8 cellular contexts compared by ENCODE assay signal in the genomic region with DNA sequence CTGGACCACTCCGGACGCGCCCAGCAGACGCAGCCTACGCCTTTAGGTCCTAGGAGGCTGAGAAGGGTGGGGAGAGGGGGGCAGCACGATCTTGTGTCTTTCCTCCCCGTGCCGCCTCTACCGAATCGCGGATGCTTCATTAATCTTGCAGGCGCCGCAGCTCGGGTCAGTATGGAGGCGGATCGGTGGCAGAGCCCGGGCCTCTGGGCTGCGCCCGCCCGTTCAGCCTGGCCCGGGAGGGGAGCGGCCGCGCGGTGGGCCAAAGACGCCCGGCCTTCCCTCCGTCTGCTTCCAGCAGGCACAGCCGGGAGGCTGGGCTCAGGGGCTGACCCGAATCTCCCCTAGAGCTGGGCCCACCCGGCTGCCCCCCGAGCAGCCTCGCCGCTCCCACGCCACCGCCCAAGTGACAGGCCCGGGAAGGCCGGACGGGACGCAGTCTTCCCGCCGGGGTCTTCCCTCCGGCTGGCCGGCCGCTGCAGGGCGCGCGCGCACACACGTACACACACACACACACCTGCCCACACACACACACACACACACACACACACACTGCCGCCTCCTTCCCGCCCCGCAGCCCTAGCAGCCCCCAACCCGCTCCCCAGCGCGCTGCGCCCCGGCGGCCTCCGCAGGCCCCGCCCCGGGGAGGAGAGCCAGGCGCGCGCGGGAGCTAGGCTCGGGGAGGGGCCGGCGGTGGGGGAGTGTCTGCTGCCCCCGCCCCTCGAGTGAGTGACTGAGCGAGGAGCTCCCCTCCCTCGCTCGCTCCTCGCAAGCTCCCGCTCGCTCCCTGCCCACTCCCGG. TPM values are rescaled to one million over a fixed set of nuclear protein-coding genes. Genes with fewer than 3 reads are reported as not detected.
A peak's percentile ranks its signal among the peaks of the same experiment; 100 is the strongest.
DNase-seq lines count a peak whose midpoint lies in the region; ATAC-seq lines count a peak whose summit lies in the region.

A gene with protein sequence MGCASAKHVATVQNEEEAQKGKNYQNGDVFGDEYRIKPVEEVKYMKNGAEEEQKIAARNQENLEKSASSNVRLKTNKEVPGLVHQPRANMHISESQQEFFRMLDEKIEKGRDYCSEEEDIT (plus strand): TSS at position 759 of the 798 bp plus-strand sequence. CDS start 90,481 bp downstream, outside the sequence.

- H3K4me3 Mint-ChIP-seq in activated CD4-positive, alpha-beta T cell treated with anti-CD3 and anti-CD28 coated beads, Interleukin-2, amount 10 ng/mL, durations not matched to agents 24 days and 14 days, result peak within 1 kb of the TSS; percentile 84

- peaks cover 16% of the 10 kb centered on the region for H3K4me1 Mint-ChIP-seq in activated CD4-positive, alpha-beta T cell treated with anti-CD3 and anti-CD28 coated beads, Interleukin-2, amount 10 ng/mL, durations not matched to agents 24 days and 14 days

- peak within 1 kb of the TSS; percentile 83 for H3K27ac Mint-ChIP-seq in activated CD4-positive, alpha-beta T cell treated with anti-CD3 and anti-CD28 coated beads, Interleukin-2, amount 10 ng/mL, durations not matched to agents 24 days and 14 days

- no peaks in the 10 kb centered on the region for H3K9me3 Mint-ChIP-seq in activated CD4-positive, alpha-beta T cell treated with anti-CD3 and anti-CD28 coated beads, Interleukin-2, amount 10 ng/mL, durations not matched to agents 24 days and 14 days

- H3K27me3 Mint-ChIP-seq in activated CD4-positive, alpha-beta T cell treated with anti-CD3 and anti-CD28 coated beads, Interleukin-2, amount 10 ng/mL, durations not matched to agents 24 days and 14 days, result peaks cover 81% of the 10 kb centered on the region

- intact Hi-C loops in activated CD4-positive, alpha-beta T cell treated with anti-CD3 and anti-CD28 coated beads, Interleukin-2, amount 10 ng/mL, durations not matched to agents 24 days and 14 days (cut with micrococcal nuclease), result loop anchor here (2.0 to 5.0 kb wide), 5 partner anchors 104 to 914 kb away; a partner anchor contains a TSS

- H3K36me3 Mint-ChIP-seq in activated CD4-positive, alpha-beta T cell treated with anti-CD3 and anti-CD28 coated beads, Interleukin-2, amount 10 ng/mL, durations not matched to agents 24 days and 14 days (ENCODE audit: low read depth), result no peaks in the 10 kb centered on the region

- in situ Hi-C loops in ACHN (cut with HindIII; ENCODE audit: low pct_ligation_motif_present, low pct_unique_long_range_greater_than_20kb, low sequenced_read_pairs), result no loop called here

- ATAC-seq in GM18867 (IDR thresholded peaks at IDR 0.05; ENCODE audit: unreplicated experiment) (peak; percentile 83), HG03139 (IDR thresholded peaks at IDR 0.05; ENCODE audit: unreplicated experiment) (peak; percentile 86), left lobe of liver (peak; percentile 97)

- DNase-seq in ACHN (peak; percentile 81), NCI-H510A treated with DMSO at 0.1 percent for 48 hours (lab: John Stamatoyannopoulos, UW) (peak; percentile 71), dedifferentiated amniotic fluid mesenchymal stem cell (ENCODE audit: extremely low spot score) (peak; percentile 76), left lobe of liver (ENCODE audit: low spot score) (peak; percentile 79)
- peak; percentile 94 for DNase-seq in activated CD4-positive, alpha-beta T cell treated with anti-CD3 and anti-CD28 coated beads, Interleukin-2, amount 10 ng/mL, durations not matched to agents 24 days and 14 days
- DNase-seq in stimulated activated CD4-positive, alpha-beta T cell treated with anti-CD3 and anti-CD28 coated beads, Interleukin-1b, Interleukin-23, amount 100 ng/mL, for 48 hours, result peak; percentile 70

RNA-seq across cellular contexts. Expression of the gene that starts here (rescaled TPM):
- 1.8 and 2.5 TPM in 2 replicates for total RNA-seq in activated CD4-positive, alpha-beta T cell treated with anti-CD3 and anti-CD28 coated beads, Interleukin-2, amount 10 ng/mL, durations not matched to agents 24 days and 14 days
- total RNA-seq in left lobe of liver, result 19.6 TPM

Comparison
In these comparisons a context has a peak if more than half of its experiments do, and no peak if none do; other contexts are left out.
1. Peak in every context shown above with its lines: DNase-seq and ATAC-seq.